Comparison of ENCODE assay signal across 1 cellular context in the genomic region with DNA sequence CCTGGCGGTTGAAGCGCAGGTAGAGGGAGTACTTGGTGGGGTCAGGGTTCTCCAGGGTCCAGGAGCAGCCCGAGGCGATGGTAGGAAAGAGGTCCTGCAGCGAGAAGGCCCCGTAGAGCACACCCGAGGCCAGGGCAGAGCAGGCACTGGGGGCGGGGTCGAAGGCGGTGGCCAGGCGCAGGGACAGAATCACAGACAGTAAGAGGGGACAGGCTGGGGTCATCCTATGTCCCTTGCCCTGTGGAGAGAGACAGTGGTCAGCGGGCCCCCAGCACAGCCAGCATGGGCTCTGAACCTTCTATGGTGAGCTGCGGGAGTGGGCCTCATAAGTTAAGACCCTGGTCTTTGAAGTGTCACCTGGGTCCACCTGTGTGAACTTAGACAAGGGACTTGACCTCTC.
TF ChIP-seq lines count a peak whose summit lies in the region.

No MANE protein-coding gene starts in this region.

TF ChIP-seq in H1, 55 proteins besides CTCF, POLR2A, EP300 and RAD21:
- TF ChIP-seq, protein P1, sequence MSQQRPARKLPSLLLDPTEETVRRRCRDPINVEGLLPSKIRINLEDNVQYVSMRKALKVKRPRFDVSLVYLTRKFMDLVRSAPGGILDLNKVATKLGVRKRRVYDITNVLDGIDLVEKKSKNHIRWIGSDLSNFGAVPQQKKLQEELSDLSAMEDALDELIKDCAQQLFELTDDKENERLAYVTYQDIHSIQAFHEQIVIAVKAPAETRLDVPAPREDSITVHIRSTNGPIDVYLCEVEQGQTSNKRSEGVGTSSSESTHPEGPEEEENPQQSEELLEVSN (IDR thresholded peaks at IDR 0.05), result no peak
- TF ChIP-seq ASH2L (IDR thresholded peaks at IDR 0.05; ENCODE audit: low read length), result no peak
- no peak for TF ChIP-seq CEBPB (IDR thresholded peaks at IDR 0.05; ENCODE audit: low read depth, low read length)
- TF ChIP-seq CHD2 (IDR thresholded peaks at IDR 0.05; ENCODE audit: low read length), result no peak
- no peak for TF ChIP-seq KDM1A (IDR thresholded peaks at IDR 0.05; ENCODE audit: borderline replicate concordance, low read length)
- TF ChIP-seq SAP30 (IDR thresholded peaks at IDR 0.05; ENCODE audit: insufficient read depth, insufficient replicate concordance, low read length), result no peak
- no peak for TF ChIP-seq CHD1 (IDR thresholded peaks at IDR 0.05; ENCODE audit: low read depth, low read length)
- TF ChIP-seq TAF7 (optimal IDR thresholded peaks at IDR 0.05; ENCODE audit: borderline replicate concordance, low read depth, low read length), result no peak
- no peak for TF ChIP-seq SIN3A (conservative IDR thresholded peaks at IDR 0.05 in 1 of 2, IDR thresholded peaks at IDR 0.05 in 1 of 2; ENCODE audit: low read depth in 1 of 2, low read length in 2 of 2)
- no peak for TF ChIP-seq TBP (IDR thresholded peaks at IDR 0.05; ENCODE audit: low read depth, low read length)
